Comparison of ENCODE assay signal across 22 cellular contexts in genomic region chr4:98452091-98452490, GRCh38.
"Had no signal": no experiment of that assay in that cellular context is flagged by ENCODE, and none has a peak within 500 bp of the region (broad histone marks: within the 10 kb centered on the region; RNA-seq: fewer than 3 reads in every experiment).

No MANE protein-coding gene starts in this region.

- H3K4me3 ChIP-seq: esophagus muscularis mucosa, lung, right lobe of liver, thoracic aorta, transverse colon, upper lobe of right lung, vagina had no signal

- H3K79me2 ChIP-seq: parathyroid adenoma had no signal

- H3K27ac ChIP-seq: esophagus muscularis mucosa, parathyroid adenoma, right lobe of liver, thoracic aorta, transverse colon, upper lobe of right lung, vagina had no signal

- H3K4me1 ChIP-seq: esophagus muscularis mucosa, parathyroid adenoma, right lobe of liver, transverse colon, vagina had no signal

- H3K27me3 ChIP-seq: esophagus muscularis mucosa, right lobe of liver, transverse colon, upper lobe of right lung, vagina had no signal

- H2AFZ ChIP-seq: parathyroid adenoma had no signal

- ATAC-seq: left ventricle myocardium superior; natural killer cell; right lobe of liver; stimulated activated naive B cell treated with anti-CD40 and anti-IgM and Interleukin-4, amounts not matched to agents 10 μg/mL and 1 μg/mL and 100 μg/mL, for 72 hours; upper lobe of right lung had no signal

- H3K36me3 ChIP-seq: esophagus muscularis mucosa, right lobe of liver, thoracic aorta, transverse colon, upper lobe of right lung, vagina had no signal

- H3K9me3 ChIP-seq: right lobe of liver, thoracic aorta, transverse colon, upper lobe of right lung, vagina had no signal

- FAIRE-seq: colon, frontal cortex, keratinocyte, small intestine had no signal

- DNase-seq: effector CD8-positive, alpha-beta T cell; endodermal cell; hypothalamus; immature natural killer cell; left ventricle myocardium superior; natural killer cell; occipital lobe; right lobe of liver; small intestine; stimulated activated CD4-positive, alpha-beta T cell treated with anti-CD3 and anti-CD28 coated beads, Interleukin-15, amount 100 ng/mL, for 24 hours; stimulated activated CD4-positive, alpha-beta T cell treated with anti-CD3 and anti-CD28 coated beads, Interleukin-2, amount 100 ng/mL, for 48 hours; stimulated activated naive B cell treated with anti-CD40 and anti-IgM and Interleukin-4, amounts not matched to agents 10 μg/mL and 1 μg/mL and 100 μg/mL, for 72 hours; transverse colon; upper lobe of right lung had no signal
